Comparison of ENCODE assay signal across 8 cellular contexts in genomic region chr15:46344906-46345305, GRCh38.
"Had no signal": no experiment of that assay in that cellular context is flagged by ENCODE, and none has a peak within 500 bp of the region (broad histone marks: within the 10 kb centered on the region; RNA-seq: fewer than 3 reads in every experiment).

No MANE protein-coding gene starts in this region.

- DNase-seq: activated CD4-positive, alpha-beta memory T cell treated with anti-CD3 and anti-CD28 coated beads, Interleukin-2, amount 10 ng/mL, durations not matched to agents 7 days and 5 days; esophagus squamous epithelium; foreskin fibroblast; mammary epithelial cell; naive thymus-derived CD4-positive, alpha-beta T cell; right lobe of liver; stimulated activated naive B cell treated with anti-CD40 and anti-IgM and Interleukin-4, amounts not matched to agents 10 μg/mL and 1 μg/mL and 100 μg/mL, for 72 hours had no signal

- ATAC-seq: left lobe of liver; naive thymus-derived CD4-positive, alpha-beta T cell; right lobe of liver; stimulated activated naive B cell treated with anti-CD40 and anti-IgM and Interleukin-4, amounts not matched to agents 10 μg/mL and 1 μg/mL and 100 μg/mL, for 72 hours had no signal
